Comparison of ENCODE assay signal across 8 cellular contexts in the genomic region with DNA sequence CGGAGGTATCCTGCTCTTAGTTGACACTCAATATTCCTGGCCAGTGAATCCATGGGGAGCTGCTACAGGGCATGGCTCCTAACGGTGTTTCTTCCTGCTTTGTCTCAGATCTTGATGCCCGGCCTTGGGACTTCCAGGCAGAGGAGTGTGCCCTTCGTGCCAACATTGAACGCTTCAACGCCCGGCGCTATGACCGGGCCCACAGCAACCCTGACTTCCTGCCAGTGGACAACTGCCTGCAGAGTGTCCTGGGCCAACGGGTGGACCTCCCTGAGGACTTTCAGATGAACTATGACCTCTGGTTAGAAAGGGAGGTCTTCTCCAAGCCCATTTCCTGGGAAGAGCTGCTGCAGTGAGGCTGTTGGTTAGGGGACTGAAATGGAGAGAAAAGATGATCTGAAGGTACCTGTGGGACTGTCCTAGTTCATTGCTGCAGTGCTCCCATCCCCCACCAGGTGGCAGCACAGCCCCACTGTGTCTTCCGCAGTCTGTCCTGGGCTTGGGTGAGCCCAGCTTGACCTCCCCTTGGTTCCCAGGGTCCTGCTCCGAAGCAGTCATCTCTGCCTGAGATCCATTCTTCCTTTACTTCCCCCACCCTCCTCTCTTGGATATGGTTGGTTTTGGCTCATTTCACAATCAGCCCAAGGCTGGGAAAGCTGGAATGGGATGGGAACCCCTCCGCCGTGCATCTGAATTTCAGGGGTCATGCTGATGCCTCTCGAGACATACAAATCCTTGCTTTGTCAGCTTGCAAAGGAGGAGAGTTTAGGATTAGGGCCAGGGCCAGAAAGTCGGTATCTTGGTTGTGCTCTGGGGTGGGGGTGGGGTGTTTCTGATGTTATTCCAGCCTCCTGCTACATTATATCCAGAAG. TPM values are rescaled to one million over a fixed set of nuclear protein-coding genes. Genes with fewer than 3 reads are reported as not detected.
A peak's percentile ranks its signal among the peaks of the same experiment; 100 is the strongest.
DNase-seq lines count a peak whose midpoint lies in the region; ATAC-seq and TF ChIP-seq lines count a peak whose summit lies in the region.

No MANE protein-coding gene starts in this region.

- peak; percentile 91 to 97 (median 94) for TF ChIP-seq CTCF in adrenal gland (IDR thresholded peaks at IDR 0.05)

- ATAC-seq in HG03520 (IDR thresholded peaks at IDR 0.05; ENCODE audit: unreplicated experiment): peak; percentile 44

- H3K4me3 ChIP-seq in adrenal gland: no peak overlapping the region

- no peaks in the 10 kb centered on the region for H3K27me3 Mint-ChIP-seq in T-helper 2 cell treated with Interferon-gamma antibody and Interleukin-4, amounts not matched to agents 5 μg/mL and 100 μg/mL, for 36 hours (ENCODE audit: low read depth)

- H3K9me3 ChIP-seq in adrenal gland (replicated peaks in 1 of 3): no peaks in the 10 kb centered on the region

- H3K27me3 ChIP-seq in adrenal gland: no peaks in the 10 kb centered on the region

- DNase-seq in DMS53 (lab: John Stamatoyannopoulos, UW) (peak; percentile 73), adrenal gland (peak; percentile 60 to 91 (median 77)), hypothalamus (lab: John Stamatoyannopoulos, UW) (peak in 45 of 51 donors; percentile 7 to 82 (median 42)), posterior vena cava (ENCODE audit: low spot score) (no peak), mesenteric fat pad (ENCODE audit: low spot score) (no peak)
- DNase-seq in T-helper 2 cell treated with Interferon-gamma antibody and Interleukin-4, amounts not matched to agents 5 μg/mL and 100 μg/mL, for 36 hours (ENCODE audit: low spot score): peak; percentile 51
- DNase-seq in stimulated activated CD4-positive, alpha-beta T cell treated with anti-CD3 and anti-CD28 coated beads, Interleukin-15, amount 100 ng/mL, for 1 hour (ENCODE audit: low read depth in 1 of 2, low spot score in 1 of 2): peak; percentile 23 to 65

- TF ChIP-seq POLR2A in adrenal gland (IDR thresholded peaks at IDR 0.05): no peak

- no peak overlapping the region for H3K27ac Mint-ChIP-seq in T-helper 2 cell treated with Interferon-gamma antibody and Interleukin-4, amounts not matched to agents 5 μg/mL and 100 μg/mL, for 36 hours

- no peaks in the 10 kb centered on the region for H3K9me3 Mint-ChIP-seq in T-helper 2 cell treated with Interferon-gamma antibody and Interleukin-4, amounts not matched to agents 5 μg/mL and 100 μg/mL, for 36 hours

- intact Hi-C loops in adrenal gland (cut with DNase I): loop anchor here in 1 of 2 donors (5.0 kb wide), 1 partner anchor 54 kb away; no protein-coding TSS in a partner anchor
- intact Hi-C loops in posterior vena cava (cut with DNase I): loop anchor here (2.0 kb wide), 2 partner anchors 51 to 53 kb away; no protein-coding TSS in a partner anchor

- no peak overlapping the region for H3K4me3 Mint-ChIP-seq in T-helper 2 cell treated with Interferon-gamma antibody and Interleukin-4, amounts not matched to agents 5 μg/mL and 100 μg/mL, for 36 hours

- 47 to 67% (median 53%) methylated on average over 13 to 16 of the region's 16 CpGs for WGBS in adrenal gland, 4 donors

- no peaks in the 10 kb centered on the region for H3K4me1 Mint-ChIP-seq in T-helper 2 cell treated with Interferon-gamma antibody and Interleukin-4, amounts not matched to agents 5 μg/mL and 100 μg/mL, for 36 hours (ENCODE audit: low read depth)

- H3K36me3 ChIP-seq in adrenal gland (replicated peaks in 1 of 2): peaks cover 0 to 78% of the 10 kb centered on the region in 2 donors

- peaks cover 32% of the 10 kb centered on the region for H3K36me3 Mint-ChIP-seq in T-helper 2 cell treated with Interferon-gamma antibody and Interleukin-4, amounts not matched to agents 5 μg/mL and 100 μg/mL, for 36 hours (ENCODE audit: low read depth)

- H3K27ac ChIP-seq in adrenal gland: no peak overlapping the region

- peaks cover 18 to 56% of the 10 kb centered on the region in 2 donors for H3K4me1 ChIP-seq in adrenal gland (replicated peaks in 1 of 2)

RNA-seq across cellular contexts. Expression of a gene that starts 16.7 kb away (rescaled TPM):
- total RNA-seq in adrenal gland (not detected), posterior vena cava (not detected), mesenteric fat pad (not detected)
- polyA plus RNA-seq in adrenal gland: under 1 TPM in 1 of 3 donors, not detected in 2; 0.07 TPM

RNA-seq across cellular contexts. Expression of a gene that starts 19.4 kb away (rescaled TPM):
- 10 to 100 TPM; 25.0 to 45.7 (median 33.7) TPM for total RNA-seq in adrenal gland
- polyA plus RNA-seq in adrenal gland: 10 to 100 TPM; 22.3 to 22.5 (median 22.3) TPM
- 10 to 100 TPM; 27.2 to 29.8 TPM for total RNA-seq in posterior vena cava
- total RNA-seq in mesenteric fat pad: 28.3 TPM

RNA-seq across cellular contexts. Expression of a gene that starts 58.5 kb away (rescaled TPM):
- total RNA-seq in adrenal gland: under 1 TPM in 1 of 8 donors, not detected in 7; 0.18 TPM
- under 1 TPM in 2 of 3 donors, not detected in 1; 0.13 to 0.24 TPM for polyA plus RNA-seq in adrenal gland
- total RNA-seq in posterior vena cava: under 1 TPM in 1 of 2 donors, not detected in 1; 0.19 TPM
- not detected for total RNA-seq in mesenteric fat pad

Comparison
In these comparisons a context has a peak if more than half of its experiments do, and no peak if none do; other contexts are left out.
1. DNase-seq: peak in DMS53 (single experiment), T-helper 2 cell treated with Interferon-gamma antibody and Interleukin-4, amounts not matched to agents 5 μg/mL and 100 μg/mL, for 36 hours (single experiment), adrenal gland (7 of 7), hypothalamus (45 of 51) and stimulated activated CD4-positive, alpha-beta T cell treated with anti-CD3 and anti-CD28 coated beads, Interleukin-15, amount 100 ng/mL, for 1 hour (2 of 2); none in posterior vena cava (single experiment) and mesenteric fat pad (single experiment).